8 cellular contexts compared by ENCODE assay signal in genomic region chr16:1350691-1351090, GRCh38. TPM values are rescaled to one million over a fixed set of nuclear protein-coding genes. Genes with fewer than 3 reads are reported as not detected.
DNase-seq lines count a peak whose midpoint lies in the region; ATAC-seq and TF ChIP-seq lines count a peak whose summit lies in the region.

No MANE protein-coding gene starts in this region.

- no peak for TF ChIP-seq POLR2A in GM18505 (IDR thresholded peaks at IDR 0.05; ENCODE audit: borderline replicate concordance, extremely low read depth, insufficient read depth, insufficient read length)

- peaks cover 11 to 37% (median 32%) of the 10 kb centered on the region in 9 donors for H3K4me1 ChIP-seq in heart right ventricle
- H3K4me1 ChIP-seq in mesodermal cell (ENCODE audit: control insufficient read depth, insufficient read depth, low read length, poor library complexity, severe bottlenecking), result no peaks in the 10 kb centered on the region
- peaks cover 1% of the 10 kb centered on the region for H3K4me1 ChIP-seq in urinary bladder (ENCODE audit: insufficient read depth)

- H3K36me3 ChIP-seq in heart right ventricle (peaks cover 0 to 39% (median 14%) of the 10 kb centered on the region in 9 donors), mesodermal cell (ENCODE audit: control insufficient read depth, insufficient read depth, low read length) (peaks cover 26% of the 10 kb centered on the region), urinary bladder (ENCODE audit: insufficient read depth) (no peaks in the 10 kb centered on the region)

- H3K4me3 ChIP-seq in heart right ventricle, result peak overlapping the region; percentile 68 to 99 (median 97)
- H3K4me3 ChIP-seq in mesodermal cell (ENCODE audit: extremely low read depth, insufficient read depth, low read length, poor library complexity, severe bottlenecking), result peak overlapping the region; percentile 88
- peak overlapping the region; percentile 90 for H3K4me3 ChIP-seq in urinary bladder (ENCODE audit: low read depth, low read length)

- peak overlapping the region in 1 of 10 donors; percentile 85 for H3K27ac ChIP-seq in heart right ventricle
- no peak overlapping the region for H3K27ac ChIP-seq in mesodermal cell (ENCODE audit: low read depth, low read length, severe bottlenecking)
- no peak overlapping the region for H3K27ac ChIP-seq in urinary bladder (ENCODE audit: low read depth)

- H3K4me1 Mint-ChIP-seq in brain, result peaks cover 27% of the 10 kb centered on the region

- WGBS in heart right ventricle, 2 donors, result 83 to 84% methylated on average over 19 of the region's 19 CpGs
- WGBS in mesodermal cell (ENCODE audit: insufficient coverage in 2 of 2), 2 experiments, result 89 to 90% methylated on average over 19 of the region's 19 CpGs
- WGBS in urinary bladder, result 84% methylated on average over 19 of the region's 19 CpGs

- H3K36me3 Mint-ChIP-seq in brain, result peaks cover 5% of the 10 kb centered on the region

- DNase-seq in heart right ventricle (no peak), Right ventricle myocardium inferior (ENCODE audit: missing footprints) (no peak), kidney tubule cell (ENCODE audit: low spot score) (no peak), HUDEP-2 (lab: John Stamatoyannopoulos, UW; ENCODE audit: unreplicated experiment in 76 of 76) (no peak)

- H3K9me3 ChIP-seq in heart right ventricle (no peaks in the 10 kb centered on the region), mesodermal cell (ENCODE audit: control insufficient read depth, low read length) (no peaks in the 10 kb centered on the region)

- no peaks in the 10 kb centered on the region for H3K27me3 ChIP-seq in heart right ventricle

- no peak overlapping the region for H3K27ac Mint-ChIP-seq in brain

- peaks cover 11% of the 10 kb centered on the region for H3K27me3 Mint-ChIP-seq in brain

- intact Hi-C loops in heart right ventricle (cut with DNase I) (loop anchor here in 2 of 10 donors (5.0 kb wide), 2 partner anchors 38 to 43 kb away; partner anchors contain the start of gene UBE2I (in 1 of the 2)), Right ventricle myocardium inferior (cut with DNase I) (loop anchor here (5.0 kb wide), 1 partner anchor 43 kb away; the partner anchor contains the start of gene UBE2I)

- ATAC-seq in heart right ventricle (no peak), Right ventricle myocardium inferior (no peak), GM18505 (IDR thresholded peaks at IDR 0.05; ENCODE audit: unreplicated experiment) (no peak)

- peak overlapping the region; percentile 81 to 91 (median 83) for H3K4me3 Mint-ChIP-seq in brain

- H3K9me3 Mint-ChIP-seq in brain, result peaks cover 0 to 5% (median 0%) of the 10 kb centered on the region in 5 experiments

- TF ChIP-seq CTCF in heart right ventricle (IDR thresholded peaks at IDR 0.05), result no peak
- TF ChIP-seq CTCF in brain (conservative IDR thresholded peaks at IDR 0.05), result no peak

RNA-seq across cellular contexts. Expression of gene TSR3, which starts 1.0 kb away (rescaled TPM):
- total RNA-seq in heart right ventricle (10 to 100 TPM; 41.5 to 63.6 (median 56.0) TPM), Right ventricle myocardium inferior (54.6 TPM), urinary bladder (22.3 TPM)
- polyA plus RNA-seq in heart right ventricle (10 to 100 TPM; 43.7 to 83.4 TPM), brain (ENCODE audit: insufficient read depth, low read depth, low replicate concordance) (81.3 TPM), urinary bladder (62.1 TPM)
- 53.9 TPM for polyA plus RNA-seq in mesodermal cell (2013, experiment 1 of 2)
- 50.1 TPM for polyA plus RNA-seq in mesodermal cell (2013, experiment 2 of 2)

RNA-seq across cellular contexts. Expression of gene GNPTG, which starts 1.0 kb away (rescaled TPM):
- 10 to 100 TPM; 24.8 to 43.4 (median 29.9) TPM for total RNA-seq in heart right ventricle
- 10 to 100 TPM; 44.5 to 56.3 TPM for polyA plus RNA-seq in heart right ventricle
- total RNA-seq in Right ventricle myocardium inferior, result 35.0 TPM
- polyA plus RNA-seq in brain (ENCODE audit: insufficient read depth, low read depth, low replicate concordance), result 82.2 TPM
- 26.0 TPM for polyA plus RNA-seq in mesodermal cell (2013, experiment 1 of 2)
- polyA plus RNA-seq in mesodermal cell (2013, experiment 2 of 2), result 24.5 TPM
- 28.0 TPM for total RNA-seq in urinary bladder
- 70.4 TPM for polyA plus RNA-seq in urinary bladder

RNA-seq across cellular contexts. Expression of gene BAIAP3, which starts 17.2 kb away (rescaled TPM):
- total RNA-seq in heart right ventricle, result 1 to 10 TPM in 9 of 10 donors, under 1 TPM in 1; 0.37 to 3.8 (median 2.0) TPM
- 1 to 10 TPM; 1.4 to 6.8 TPM for polyA plus RNA-seq in heart right ventricle
- 1.9 TPM for total RNA-seq in Right ventricle myocardium inferior
- polyA plus RNA-seq in brain (ENCODE audit: insufficient read depth, low read depth, low replicate concordance), result 42.8 TPM
- polyA plus RNA-seq in mesodermal cell (2013, experiment 1 of 2), result 12.2 TPM
- polyA plus RNA-seq in mesodermal cell (2013, experiment 2 of 2), result 9.2 TPM
- 0.63 TPM for total RNA-seq in urinary bladder
- 2.7 TPM for polyA plus RNA-seq in urinary bladder

RNA-seq across cellular contexts. Expression of gene UBE2I, which starts 41.3 kb away (rescaled TPM):
- total RNA-seq in heart right ventricle, result 10 to 100 TPM; 70.6 to 99.8 (median 84.6) TPM
- 10 to 100 TPM; 63.1 to 76.4 TPM for polyA plus RNA-seq in heart right ventricle
- total RNA-seq in Right ventricle myocardium inferior, result 89.4 TPM
- 240 TPM for polyA plus RNA-seq in brain (ENCODE audit: insufficient read depth, low read depth, low replicate concordance)
- polyA plus RNA-seq in mesodermal cell (2013, experiment 1 of 2), result 175 TPM
- 181 TPM for polyA plus RNA-seq in mesodermal cell (2013, experiment 2 of 2)
- total RNA-seq in urinary bladder, result 41.9 TPM
- polyA plus RNA-seq in urinary bladder, result 84.1 TPM
